Comparison of ENCODE assay signal across 1 cellular context in genomic region chr13:113835461-113836274, GRCh38.
TF ChIP-seq lines count a peak whose summit lies in the region.

No MANE protein-coding gene starts in this region.

TF ChIP-seq in GM23338, 12 proteins besides CTCF, POLR2A, EP300 and RAD21 (continued from another document):
- TF ChIP-seq EZH2 (IDR thresholded peaks at IDR 0.05; ENCODE audit: low read depth, unreplicated experiment) (no peak), NANOG (IDR thresholded peaks at IDR 0.05; ENCODE audit: borderline replicate concordance) (no peak), ZNF331 (CRISPR knock-in tag; IDR thresholded peaks at IDR 0.05; ENCODE audit: low read depth) (no peak), REST (IDR thresholded peaks at IDR 0.05; ENCODE audit: unreplicated experiment) (no peak), EZH2phosphoT487 (IDR thresholded peaks at IDR 0.05; ENCODE audit: unreplicated experiment) (no peak)
TF ChIP-seq in GM23338: peak in this region for 0.
